In the genomic region with DNA sequence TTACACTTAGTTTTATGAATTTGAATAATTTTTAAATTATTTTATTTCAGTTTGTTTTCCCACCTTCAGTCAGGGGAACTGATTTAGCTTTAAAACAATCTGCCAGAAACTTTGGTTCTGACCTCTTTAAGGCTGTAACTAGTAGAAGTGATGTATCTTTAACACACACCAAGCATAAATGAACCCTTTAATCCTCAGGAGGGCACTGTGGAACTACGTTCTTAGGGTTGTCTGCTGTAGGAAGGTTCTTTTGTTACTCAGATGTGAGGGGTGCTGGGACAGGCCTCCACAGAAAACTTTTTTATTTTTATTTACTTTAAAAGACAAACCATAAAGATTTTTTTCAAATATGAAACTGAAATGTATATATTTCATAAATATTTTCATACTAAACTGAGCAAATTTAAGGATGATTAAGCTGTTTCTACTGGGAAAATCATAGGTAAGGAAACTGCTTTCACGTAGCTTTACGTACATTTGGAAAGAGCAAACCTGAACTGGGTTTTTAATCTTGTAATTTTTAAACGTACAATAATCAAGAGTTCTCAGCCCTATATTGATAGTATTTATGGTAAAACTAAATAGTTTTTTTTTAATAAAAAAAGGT, we compare ENCODE assay signal across 8 cellular contexts. TPM values are rescaled to one million over a fixed set of nuclear protein-coding genes. Genes with fewer than 3 reads are reported as not detected.
DNase-seq lines count a peak whose midpoint lies in the region; ATAC-seq and TF ChIP-seq lines count a peak whose summit lies in the region.

No MANE protein-coding gene starts in this region.

- peaks cover 14% of the 10 kb centered on the region for H3K36me3 ChIP-seq in MG63

- H3K27ac Mint-ChIP-seq in T-helper 2 cell treated with Interferon-gamma antibody and Interleukin-4, amounts not matched to agents 5 μg/mL and 100 μg/mL, for 36 hours = no peak overlapping the region

- H3K4me3 ChIP-seq in AG04449 (ENCODE audit: low read depth, low read length) = no peak overlapping the region
- no peak overlapping the region for H3K4me3 ChIP-seq in MG63

- CTCF ChIA-PET in AG04449 (lab: Yijun Ruan, JAX) = interaction anchor here (0.6 to 6.5 kb wide), 19 partner anchors 9 to 1279 kb away, joined by 3 to 40 read pairs (median 3); no protein-coding TSS in a partner anchor

- H3K27me3 Mint-ChIP-seq in T-helper 2 cell treated with Interferon-gamma antibody and Interleukin-4, amounts not matched to agents 5 μg/mL and 100 μg/mL, for 36 hours (ENCODE audit: low read depth) = peaks cover 42% of the 10 kb centered on the region

- H3K27me3 ChIP-seq in MG63 = no peaks in the 10 kb centered on the region

- no peak overlapping the region for H3K4me3 Mint-ChIP-seq in T-helper 2 cell treated with Interferon-gamma antibody and Interleukin-4, amounts not matched to agents 5 μg/mL and 100 μg/mL, for 36 hours

- POLR2A ChIA-PET in AG04449 (lab: Yijun Ruan, JAX) = no interaction called here

- H3K9me3 ChIP-seq in MG63 = no peaks in the 10 kb centered on the region

- peaks cover 4% of the 10 kb centered on the region for H3K4me1 Mint-ChIP-seq in T-helper 2 cell treated with Interferon-gamma antibody and Interleukin-4, amounts not matched to agents 5 μg/mL and 100 μg/mL, for 36 hours (ENCODE audit: low read depth)

- H3K36me3 Mint-ChIP-seq in T-helper 2 cell treated with Interferon-gamma antibody and Interleukin-4, amounts not matched to agents 5 μg/mL and 100 μg/mL, for 36 hours (ENCODE audit: low read depth) = no peaks in the 10 kb centered on the region

- peak; percentile 53 for ATAC-seq in GM18858 (IDR thresholded peaks at IDR 0.05; ENCODE audit: unreplicated experiment)

- peak; percentile 34 for DNase-seq in AG04449 (ENCODE audit: low read depth, low spot score)
- peak; percentile 44 for DNase-seq in RPMI8226
- peak; percentile 82 for DNase-seq in fibroblast of gingiva (ENCODE audit: low read depth)
- peak; percentile 43 for DNase-seq in non-pigmented ciliary epithelial cell (ENCODE audit: low read depth)
- no peak for DNase-seq in T-helper 2 cell treated with Interferon-gamma antibody and Interleukin-4, amounts not matched to agents 5 μg/mL and 100 μg/mL, for 36 hours (ENCODE audit: low spot score)
- DNase-seq in MG63 = no peak

- H3K9me3 Mint-ChIP-seq in T-helper 2 cell treated with Interferon-gamma antibody and Interleukin-4, amounts not matched to agents 5 μg/mL and 100 μg/mL, for 36 hours = no peaks in the 10 kb centered on the region

- peak; percentile 61 for TF ChIP-seq CTCF in AG04449 (IDR thresholded peaks at IDR 0.05; ENCODE audit: insufficient read depth, low read length, missing control alignments)
- peak; percentile 68 for TF ChIP-seq CTCF in LNCAP (IDR thresholded peaks at IDR 0.05)

RNA-seq across cellular contexts. Expression of a gene that starts 5.3 kb away (rescaled TPM):
- 1.9 and 7.1 TPM in 2 replicates for total RNA-seq in MG63 (2014; rRNA removed; shearing (Covaris generic); ENCODE audit: low replicate concordance)

Comparison
In these comparisons a context has a peak if more than half of its experiments do, and no peak if none do; other contexts are left out.
1. DNase-seq: peak in AG04449 (single experiment), RPMI8226 (single experiment), fibroblast of gingiva (single experiment) and non-pigmented ciliary epithelial cell (single experiment); none in T-helper 2 cell treated with Interferon-gamma antibody and Interleukin-4, amounts not matched to agents 5 μg/mL and 100 μg/mL, for 36 hours (single experiment) and MG63 (single experiment).